Comparison of ENCODE assay signal across 15 cellular contexts in genomic region chr7:138937484-138937883, GRCh38. TPM values are rescaled to one million over a fixed set of nuclear protein-coding genes. Genes with fewer than 3 reads are reported as not detected.
DNase-seq lines count a peak whose midpoint lies in the region; ATAC-seq and TF ChIP-seq lines count a peak whose summit lies in the region.
"Had no signal": no experiment of that assay in that cellular context is flagged by ENCODE, and none has a peak within 500 bp of the region (broad histone marks: within the 10 kb centered on the region; RNA-seq: fewer than 3 reads in every experiment).

No MANE protein-coding gene starts in this region.

- no peak overlapping the region for H3K27ac ChIP-seq in coronary artery
- no peak overlapping the region for H3K27ac ChIP-seq in endodermal cell (ENCODE audit: low read depth, low read length)
- H3K27ac ChIP-seq: GM23248 had no signal

- no peak overlapping the region for H3K4me3 Mint-ChIP-seq in endodermal cell
- H3K4me3 Mint-ChIP-seq: CD4-positive, CD25-positive, alpha-beta regulatory T cell; CD8-positive, alpha-beta T cell had no signal

- H3K27me3 Mint-ChIP-seq in endodermal cell (ENCODE audit: insufficient read depth) = no peaks in the 10 kb centered on the region

- no peaks in the 10 kb centered on the region for H3K36me3 ChIP-seq in endodermal cell (ENCODE audit: control insufficient read depth, insufficient read depth, low read length)

- DNase-seq in coronary artery (ENCODE audit: low spot score) = peak; percentile 52
- peak; percentile 46 for DNase-seq in endodermal cell
- peak; percentile 31 for DNase-seq in islet precursor cell
- DNase-seq in NCI-H1092 treated with DMSO at 0.1 percent for 48 hours (lab: John Stamatoyannopoulos, UW) = no peak
- DNase-seq in germinal center (ENCODE audit: low spot score) = no peak
- DNase-seq: C1 segment of cervical spinal cord; Caco-2; CD4-positive, CD25-positive, alpha-beta regulatory T cell; CD8-positive, alpha-beta T cell; DMS153; DND-41; GM23248; H7; HCEC 1CT had no signal

- H3K27ac Mint-ChIP-seq in endodermal cell = no peak overlapping the region
- H3K27ac Mint-ChIP-seq: CD4-positive, CD25-positive, alpha-beta regulatory T cell; CD8-positive, alpha-beta T cell had no signal

- no peaks in the 10 kb centered on the region for H3K27me3 ChIP-seq in endodermal cell (ENCODE audit: control insufficient read depth, insufficient read depth, low read length, poor library complexity, severe bottlenecking)

- H3K36me3 Mint-ChIP-seq in endodermal cell (ENCODE audit: low read depth) = no peaks in the 10 kb centered on the region
- H3K36me3 Mint-ChIP-seq: CD4-positive, CD25-positive, alpha-beta regulatory T cell; CD8-positive, alpha-beta T cell had no signal

- WGBS in endodermal cell (ENCODE audit: insufficient coverage in 1 of 2, insufficient read length in 1 of 2), 2 experiments = 95 to 96% methylated on average over 7 of the region's 7 CpGs

- peaks cover 3% of the 10 kb centered on the region for H3K9me3 Mint-ChIP-seq in endodermal cell
- H3K9me3 Mint-ChIP-seq: CD4-positive, CD25-positive, alpha-beta regulatory T cell; CD8-positive, alpha-beta T cell had no signal

- no peaks in the 10 kb centered on the region for H3K4me1 ChIP-seq in endodermal cell (ENCODE audit: control insufficient read depth, insufficient read depth, low read length)
- H3K4me1 ChIP-seq: Caco-2 had no signal

- no peaks in the 10 kb centered on the region for H3K9me3 ChIP-seq in endodermal cell (ENCODE audit: control insufficient read depth, low read length)
- H3K9me3 ChIP-seq: Caco-2 had no signal

- ATAC-seq in HG02970 (IDR thresholded peaks at IDR 0.05; ENCODE audit: low FRiP score, unreplicated experiment) = no peak
- ATAC-seq: CD8-positive, alpha-beta T cell had no signal

- no peak overlapping the region for H3K9ac ChIP-seq in endodermal cell (ENCODE audit: extremely low read depth, low read length, poor library complexity, severe bottlenecking)
- H3K9ac ChIP-seq: GM23248 had no signal

- peaks cover 27% of the 10 kb centered on the region for H3K4me1 Mint-ChIP-seq in endodermal cell
- H3K4me1 Mint-ChIP-seq: CD4-positive, CD25-positive, alpha-beta regulatory T cell had no signal

- no peak overlapping the region for H3K4me3 ChIP-seq in coronary artery
- no peak overlapping the region for H3K4me3 ChIP-seq in endodermal cell (ENCODE audit: low read length)
- H3K4me3 ChIP-seq: GM23248 had no signal

- TF ChIP-seq CTCF in coronary artery (IDR thresholded peaks at IDR 0.05) (no peak), endodermal cell (conservative IDR thresholded peaks at IDR 0.05) (no peak)

RNA-seq across cellular contexts. Expression of gene KIAA1549, which starts 43.7 kb away (rescaled TPM):
- total RNA-seq in endodermal cell = 10 to 100 TPM; 18.7 to 19.3 TPM
- 22.6 TPM for polyA plus RNA-seq in endodermal cell (2013, experiment 1 of 2)
- 21.7 TPM for polyA plus RNA-seq in endodermal cell (2013, experiment 2 of 2)
- polyA plus RNA-seq: CD4-positive, CD25-positive, alpha-beta regulatory T cell had no signal

Comparison
In these comparisons a context has a peak if more than half of its experiments do, and no peak if none do; other contexts are left out.
1. DNase-seq: peak in coronary artery (single experiment), endodermal cell (single experiment) and islet precursor cell (single experiment); none in NCI-H1092 treated with DMSO at 0.1 percent for 48 hours (single experiment) and germinal center (single experiment).